Comparison of ENCODE assay signal across 10 cellular contexts in the genomic region with DNA sequence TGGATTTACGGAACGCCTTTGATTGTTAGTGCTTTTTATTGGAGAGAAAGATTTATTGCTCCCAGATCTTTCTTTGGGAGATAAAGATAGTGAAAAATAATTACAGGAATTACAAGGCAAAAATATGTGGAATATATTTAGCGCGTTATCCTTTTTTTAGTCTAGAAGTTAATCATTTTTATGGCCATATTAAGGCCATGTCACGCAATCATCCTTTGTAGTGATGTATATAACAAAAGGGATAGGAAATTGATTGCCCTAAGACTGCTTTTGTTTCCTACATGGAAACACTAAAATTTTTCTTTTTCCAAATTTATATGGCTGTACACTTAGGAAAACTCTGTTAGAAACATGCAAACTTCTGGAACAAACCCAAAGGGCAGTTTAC. TPM values are rescaled to one million over a fixed set of nuclear protein-coding genes. Genes with fewer than 3 reads are reported as not detected.
A peak's percentile ranks its signal among the peaks of the same experiment; 100 is the strongest.
DNase-seq lines count a peak whose midpoint lies in the region; ATAC-seq and TF ChIP-seq lines count a peak whose summit lies in the region.
"Had no signal": no experiment of that assay in that cellular context is flagged by ENCODE, and none has a peak within 500 bp of the region (broad histone marks: within the 10 kb centered on the region; RNA-seq: fewer than 3 reads in every experiment).

No MANE protein-coding gene starts in this region.

- H3K4me1 ChIP-seq in adipocyte (ENCODE audit: control insufficient read depth, insufficient read depth, low read length) (peaks cover 7% of the 10 kb centered on the region), left lung (peaks cover 0 to 16% of the 10 kb centered on the region in 2 donors), thoracic aorta (ENCODE audit: control insufficient read depth in 1 of 2, low read depth in 2 of 2) (peaks cover 0 to 21% of the 10 kb centered on the region in 2 donors)

- peak overlapping the region; percentile 83 for H3K4me3 Mint-ChIP-seq in activated T-cell treated with anti-CD3 and anti-CD28 coated beads, Interleukin-2, amount 50 U/mL, for 4 hours

- no peaks in the 10 kb centered on the region for H3K9me3 Mint-ChIP-seq in activated T-cell treated with anti-CD3 and anti-CD28 coated beads, Interleukin-2, amount 50 U/mL, for 4 hours

- peak overlapping the region; percentile 89 for H3K9ac ChIP-seq in adipocyte (ENCODE audit: low read length)

- peaks cover 6% of the 10 kb centered on the region for H3K27me3 Mint-ChIP-seq in activated T-cell treated with anti-CD3 and anti-CD28 coated beads, Interleukin-2, amount 50 U/mL, for 4 hours (ENCODE audit: low read depth)

- TF ChIP-seq CTCF in left lung (IDR thresholded peaks at IDR 0.05) (no peak), thoracic aorta (IDR thresholded peaks at IDR 0.05) (no peak)

- H3K4me3 ChIP-seq in adipocyte (ENCODE audit: low read length), result peak overlapping the region; percentile 86
- peak overlapping the region; percentile 61 to 69 for H3K4me3 ChIP-seq in left lung
- peak overlapping the region; percentile 77 for H3K4me3 ChIP-seq in thoracic aorta

- intact Hi-C loops in left lung (cut with DNase I), result no loop called here

- H3K27ac ChIP-seq in left lung (no peak overlapping the region), thoracic aorta (no peak overlapping the region)

- no peaks in the 10 kb centered on the region for H3K36me3 ChIP-seq in adipocyte (ENCODE audit: control insufficient read depth, insufficient read depth, low read length, severe bottlenecking)
- H3K36me3 ChIP-seq in left lung, result no peaks in the 10 kb centered on the region
- H3K36me3 ChIP-seq in thoracic aorta, result no peaks in the 10 kb centered on the region

- no peaks in the 10 kb centered on the region for H3K27me3 ChIP-seq in adipocyte (replicated peaks; ENCODE audit: control insufficient read depth, insufficient read depth, low read length)
- peaks cover 0 to 41% of the 10 kb centered on the region in 2 donors for H3K27me3 ChIP-seq in left lung
- H3K27me3 ChIP-seq in thoracic aorta (replicated peaks; ENCODE audit: insufficient read depth), result no peaks in the 10 kb centered on the region

- DNase-seq in activated T-cell treated with anti-CD3 and anti-CD28 coated beads, Interleukin-2, amount 50 U/mL, for 4 hours, result no peak
- no peak for DNase-seq in activated T-cell treated with anti-CD3 and anti-CD28 coated beads for 4 hours
- DNase-seq in adipocyte (ENCODE audit: low read depth), result peak; percentile 7
- no peak for DNase-seq in left lung
- no peak for DNase-seq in thoracic aorta (ENCODE audit: low spot score)
- no peak for DNase-seq in NCI-H510A (lab: John Stamatoyannopoulos, UW)
- no peak for DNase-seq in LoVo (ENCODE audit: low spot score)
- DNase-seq: KG1 had no signal

- H3K36me3 Mint-ChIP-seq in activated T-cell treated with anti-CD3 and anti-CD28 coated beads, Interleukin-2, amount 50 U/mL, for 4 hours (ENCODE audit: insufficient read depth), result no peaks in the 10 kb centered on the region
- H3K36me3 Mint-ChIP-seq: CD14-positive monocyte had no signal

- peaks cover 7% of the 10 kb centered on the region for H3K4me1 Mint-ChIP-seq in activated T-cell treated with anti-CD3 and anti-CD28 coated beads, Interleukin-2, amount 50 U/mL, for 4 hours (ENCODE audit: low read depth)

- no peak for ATAC-seq in activated T-cell treated with anti-CD3 and anti-CD28 coated beads, Interleukin-2, amount 50 U/mL, for 4 hours
- ATAC-seq in left lung (no peak), thoracic aorta (ENCODE audit: insufficient number of reproducible peaks, low FRiP score, low read depth) (no peak), HG03108 (IDR thresholded peaks at IDR 0.05; ENCODE audit: unreplicated experiment) (no peak)

- H3K9me3 ChIP-seq in adipocyte (ENCODE audit: control insufficient read depth, low read length) (no peaks in the 10 kb centered on the region), left lung (no peaks in the 10 kb centered on the region), thoracic aorta (no peaks in the 10 kb centered on the region)

RNA-seq across cellular contexts. Expression of a gene that starts 1.5 kb away (rescaled TPM):
- total RNA-seq in activated T-cell treated with anti-CD3 and anti-CD28 coated beads, Interleukin-2, amount 50 U/mL, for 4 hours, result 1 to 10 TPM in 1 of 3 donors, under 1 TPM in 2; 0.54 to 1.4 (median 0.68) TPM
- total RNA-seq in left lung, result 1 to 10 TPM; 5.6 to 6.1 TPM
- total RNA-seq in thoracic aorta, result 10 to 100 TPM; 37.0 to 48.5 TPM

Comparison
In these comparisons a context has a peak if more than half of its experiments do, and no peak if none do; other contexts are left out.
1. RNA of a gene that starts 1.5 kb away (total RNA-seq): 37.0 to 48.5 TPM in thoracic aorta; 5.6 to 6.1 TPM in left lung and 0.54 to 1.4 TPM in activated T-cell treated with anti-CD3 and anti-CD28 coated beads, Interleukin-2, amount 50 U/mL, for 4 hours; every median in the first group is over 4 times any median in the second.
2. Peak in every context shown above with its lines, with median percentiles within 50 percentile points of each other: H3K4me3 ChIP-seq.